In the genomic region with DNA sequence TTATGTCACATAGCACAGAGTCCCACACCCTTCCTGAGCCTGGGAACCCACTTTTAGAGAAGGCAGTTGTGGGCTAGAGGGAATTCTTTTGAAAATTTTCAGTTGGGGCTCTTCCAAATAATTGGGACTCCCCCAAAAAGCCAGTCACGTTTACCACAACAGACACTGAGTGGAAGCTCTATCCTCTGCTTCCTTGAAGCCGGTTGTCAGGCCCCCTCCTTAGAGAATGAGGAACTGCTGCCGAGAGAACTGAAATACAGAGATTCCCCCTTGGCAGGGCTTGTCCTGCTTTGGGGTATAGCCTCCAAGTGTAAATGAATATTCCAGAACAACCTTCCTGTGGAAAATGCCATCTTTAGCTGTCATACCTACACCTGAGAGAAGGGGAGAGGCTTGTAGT, we compare ENCODE assay signal across 2 cellular contexts.
TF ChIP-seq lines count a peak whose summit lies in the region.

No MANE protein-coding gene starts in this region.

TF ChIP-seq in GM12891, 5 proteins besides CTCF, POLR2A, EP300 and RAD21:
- TF ChIP-seq TAF1 (IDR thresholded peaks at IDR 0.05; ENCODE audit: low read depth, low read length) (no peak), POU2F2 (IDR thresholded peaks at IDR 0.05; ENCODE audit: low read depth, low read length) (no peak), SPI1 (IDR thresholded peaks at IDR 0.05; ENCODE audit: low read depth, low read length) (peak; percentile 69)

TF ChIP-seq in HepG2, 621 proteins besides CTCF, POLR2A, EP300 and RAD21:
- no peak for TF ChIP-seq ZFP82 (CRISPR knock-in tag; IDR thresholded peaks at IDR 0.05; ENCODE audit: borderline replicate concordance)
